In genomic region chr6:127515234-127515793, GRCh38 we compare ENCODE assay signal across 8 cellular contexts. TPM values are rescaled to one million over a fixed set of nuclear protein-coding genes. Genes with fewer than 3 reads are reported as not detected.
A peak's percentile ranks its signal among the peaks of the same experiment; 100 is the strongest.
DNase-seq lines count a peak whose midpoint lies in the region; ATAC-seq and TF ChIP-seq lines count a peak whose summit lies in the region.

No MANE protein-coding gene starts in this region.

- TF ChIP-seq CTCF in AG10803 (conservative IDR thresholded peaks at IDR 0.05; ENCODE audit: low read length) (no peak), WTC11 (IDR thresholded peaks at IDR 0.05) (no peak), esophagus squamous epithelium (IDR thresholded peaks at IDR 0.05) (no peak)

- H3K4me1 ChIP-seq in esophagus squamous epithelium = peaks cover 26 to 43% (median 31%) of the 10 kb centered on the region in 3 donors

- no peaks in the 10 kb centered on the region for H3K9me3 Mint-ChIP-seq in WTC11
- peaks cover 0 to 4% (median 0%) of the 10 kb centered on the region in 9 donors for H3K9me3 Mint-ChIP-seq in naive thymus-derived CD8-positive, alpha-beta T cell

- H3K27ac Mint-ChIP-seq in WTC11 = peak overlapping the region; percentile 34
- peak overlapping the region in 9 of 10 donors; percentile 12 to 93 (median 66) for H3K27ac Mint-ChIP-seq in naive thymus-derived CD8-positive, alpha-beta T cell

- POLR2A ChIA-PET in WTC11 (lab: Charles Lee) = interaction anchor here (0.6 to 3.1 kb wide), 10 partner anchors 10 to 1559 kb away, joined by 3 to 24 read pairs (median 4); partner anchors contain the start of genes KIAA0408 and RNF146
- POLR2A ChIA-PET in naive thymus-derived CD8-positive, alpha-beta T cell (lab: Charles Lee) = no interaction called here

- ATAC-seq in GM18517 (IDR thresholded peaks at IDR 0.05; ENCODE audit: unreplicated experiment) = peak; percentile 15
- ATAC-seq in HG03442 (IDR thresholded peaks at IDR 0.05; ENCODE audit: unreplicated experiment) = peak; percentile 2
- ATAC-seq in WTC11 = peak; percentile 47
- peak; percentile 28 to 47 for ATAC-seq in naive thymus-derived CD8-positive, alpha-beta T cell
- ATAC-seq in GM19467 (IDR thresholded peaks at IDR 0.05; ENCODE audit: unreplicated experiment) = no peak

- H3K4me3 Mint-ChIP-seq in WTC11 = peak overlapping the region; percentile 92
- peak overlapping the region; percentile 79 to 94 (median 90) for H3K4me3 Mint-ChIP-seq in naive thymus-derived CD8-positive, alpha-beta T cell

- DNase-seq in AG10803 (ENCODE audit: low read depth) = no peak
- peak; percentile 73 for DNase-seq in WTC11 (ENCODE audit: low spot score)
- DNase-seq in esophagus squamous epithelium (lab: John Stamatoyannopoulos, UW) = no peak
- DNase-seq in naive thymus-derived CD8-positive, alpha-beta T cell = peak in 2 of 10 donors; percentile 9 to 26
- no peak for DNase-seq in HPDE6-E6E7 (ENCODE audit: extremely low spot score)

- peaks cover 0 to 68% (median 9%) of the 10 kb centered on the region in 4 donors for H3K27me3 ChIP-seq in esophagus squamous epithelium

- intact Hi-C loops in esophagus squamous epithelium (cut with DNase I) = no loop called here

- H3K27ac ChIP-seq in esophagus squamous epithelium = peak overlapping the region in 3 of 4 donors; percentile 17 to 41 (median 31)

- H3K36me3 Mint-ChIP-seq in WTC11 = peaks cover 24% of the 10 kb centered on the region
- H3K36me3 Mint-ChIP-seq in naive thymus-derived CD8-positive, alpha-beta T cell = peaks cover 2 to 3% (median 2%) of the 10 kb centered on the region in 3 donors

- no peaks in the 10 kb centered on the region for H3K36me3 ChIP-seq in esophagus squamous epithelium

- no peak for TF ChIP-seq POLR2A in esophagus squamous epithelium (IDR thresholded peaks at IDR 0.05)

- peak overlapping the region; percentile 73 for H3K4me3 ChIP-seq in AG10803 (ENCODE audit: low read length)
- peak overlapping the region; percentile 43 to 77 (median 60) for H3K4me3 ChIP-seq in esophagus squamous epithelium

- H3K9me3 ChIP-seq in esophagus squamous epithelium = no peaks in the 10 kb centered on the region

- 0 to 1% methylated on average over 8 of the region's 38 CpGs for WGBS in esophagus squamous epithelium, 2 donors

- H3K4me1 Mint-ChIP-seq in WTC11 = peaks cover 36% of the 10 kb centered on the region
- peaks cover 14 to 39% (median 31%) of the 10 kb centered on the region in 4 donors for H3K4me1 Mint-ChIP-seq in naive thymus-derived CD8-positive, alpha-beta T cell

- CTCF ChIA-PET in WTC11 (lab: Charles Lee) = interaction anchor here (0.6 to 4.0 kb wide), 34 partner anchors 8 to 397 kb away, joined by 3 to 106 read pairs (median 9); partner anchors contain the start of genes KIAA0408, RNF146 and RSPO3

- H3K27me3 Mint-ChIP-seq in WTC11 (ENCODE audit: low read depth) = peaks cover 26% of the 10 kb centered on the region
- peaks cover 12 to 44% (median 30%) of the 10 kb centered on the region in 5 donors for H3K27me3 Mint-ChIP-seq in naive thymus-derived CD8-positive, alpha-beta T cell

TF ChIP-seq in WTC11, 78 proteins besides CTCF, POLR2A, EP300 and RAD21:
- TF ChIP-seq KAT7 (CRISPR knock-in tag; IDR thresholded peaks at IDR 0.05; ENCODE audit: borderline replicate concordance) (no peak), JAZF1 (CRISPR knock-in tag; IDR thresholded peaks at IDR 0.05) (no peak), SP1 (CRISPR knock-in tag; conservative IDR thresholded peaks at IDR 0.05) (0 out of 2 replicates have a peak, but pooled peaks have one; percentile 21), ZNF263 (CRISPR knock-in tag; IDR thresholded peaks at IDR 0.05; ENCODE audit: low read depth) (no peak), CBFB (CRISPR knock-in tag; IDR thresholded peaks at IDR 0.05; ENCODE audit: low read depth) (no peak), HMGXB4 (CRISPR knock-in tag; IDR thresholded peaks at IDR 0.05) (peak; percentile 62), CREM (CRISPR knock-in tag; IDR thresholded peaks at IDR 0.05) (no peak), FOXK1 (CRISPR knock-in tag; IDR thresholded peaks at IDR 0.05) (peak; percentile 25; the same call in 1 of the 2 replicates), NFE2L1 (CRISPR knock-in tag; IDR thresholded peaks at IDR 0.05) (no peak)
- TF ChIP-seq, protein P1, sequence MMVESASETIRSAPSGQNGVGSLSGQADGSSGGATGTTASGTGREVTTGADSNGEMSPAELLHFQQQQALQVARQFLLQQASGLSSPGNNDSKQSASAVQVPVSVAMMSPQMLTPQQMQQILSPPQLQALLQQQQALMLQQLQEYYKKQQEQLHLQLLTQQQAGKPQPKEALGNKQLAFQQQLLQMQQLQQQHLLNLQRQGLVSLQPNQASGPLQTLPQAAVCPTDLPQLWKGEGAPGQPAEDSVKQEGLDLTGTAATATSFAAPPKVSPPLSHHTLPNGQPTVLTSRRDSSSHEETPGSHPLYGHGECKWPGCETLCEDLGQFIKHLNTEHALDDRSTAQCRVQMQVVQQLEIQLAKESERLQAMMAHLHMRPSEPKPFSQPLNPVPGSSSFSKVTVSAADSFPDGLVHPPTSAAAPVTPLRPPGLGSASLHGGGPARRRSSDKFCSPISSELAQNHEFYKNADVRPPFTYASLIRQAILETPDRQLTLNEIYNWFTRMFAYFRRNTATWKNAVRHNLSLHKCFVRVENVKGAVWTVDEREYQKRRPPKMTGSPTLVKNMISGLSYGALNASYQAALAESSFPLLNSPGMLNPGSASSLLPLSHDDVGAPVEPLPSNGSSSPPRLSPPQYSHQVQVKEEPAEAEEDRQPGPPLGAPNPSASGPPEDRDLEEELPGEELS (CRISPR knock-in tag; IDR thresholded peaks at IDR 0.05) = peak; percentile 51; the same call in 1 of the 2 replicates
- TF ChIP-seq, protein P2, sequence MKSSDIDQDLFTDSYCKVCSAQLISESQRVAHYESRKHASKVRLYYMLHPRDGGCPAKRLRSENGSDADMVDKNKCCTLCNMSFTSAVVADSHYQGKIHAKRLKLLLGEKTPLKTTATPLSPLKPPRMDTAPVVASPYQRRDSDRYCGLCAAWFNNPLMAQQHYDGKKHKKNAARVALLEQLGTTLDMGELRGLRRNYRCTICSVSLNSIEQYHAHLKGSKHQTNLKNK (CRISPR knock-in tag; IDR thresholded peaks at IDR 0.05) = no peak

RNA-seq across cellular contexts. Expression of gene KIAA0408, which starts 56.1 kb away (rescaled TPM):
- 7.5 to 12.2 TPM (median 9.1 TPM) in 3 replicates for total RNA-seq in WTC11 (2021)
- 10 to 100 TPM in 1 of 4 donors, 1 to 10 TPM in 1, under 1 TPM in 2; 0.34 to 16.4 (median 2.0) TPM for total RNA-seq in esophagus squamous epithelium
- total RNA-seq in naive thymus-derived CD8-positive, alpha-beta T cell = under 1 TPM; 0.63 to 0.75 TPM
- under 1 TPM in 1 of 3 donors, not detected in 2; 0.24 TPM for polyA plus RNA-seq in naive thymus-derived CD8-positive, alpha-beta T cell
